Comparison of ENCODE assay signal across 22 cellular contexts in genomic region chr4:122833999-122834398, GRCh38. TPM values are rescaled to one million over a fixed set of nuclear protein-coding genes. Genes with fewer than 3 reads are reported as not detected.
DNase-seq lines count a peak whose midpoint lies in the region; ATAC-seq, FAIRE-seq and TF ChIP-seq lines count a peak whose summit lies in the region.
"Had no signal": no experiment of that assay in that cellular context is flagged by ENCODE, and none has a peak within 500 bp of the region (broad histone marks: within the 10 kb centered on the region; RNA-seq: fewer than 3 reads in every experiment).

No MANE protein-coding gene starts in this region.

- peaks cover 66% of the 10 kb centered on the region for H4K20me1 ChIP-seq in SK-N-SH (ENCODE audit: insufficient read depth)

- POLR2A ChIA-PET in SK-N-SH (lab: Yijun Ruan, JAX), result no interaction called here

- no peak overlapping the region for H3K4me3 Mint-ChIP-seq in Calu3 (ENCODE audit: low read depth, unreplicated experiment)
- H3K4me3 Mint-ChIP-seq: CD8-positive, alpha-beta memory T cell had no signal

- ATAC-seq in SK-N-SH treated with all-trans-retinoic acid at 6 μM for 48 hours, result 0 out of 3 replicates have a peak, but pooled peaks have one; percentile 10
- ATAC-seq: HCT116 had no signal

- no peak for TF ChIP-seq RAD21 in SK-N-SH (IDR thresholded peaks at IDR 0.05; ENCODE audit: low read length)

- FAIRE-seq in GM12892 (lab: Jason Lieb, UNC), result no peak
- FAIRE-seq: GM19239, HTR-8/SVneo had no signal

- no peak for DNase-seq in SK-N-SH
- DNase-seq in dedifferentiated amniotic fluid mesenchymal stem cell (ENCODE audit: extremely low spot score), result peak; percentile 5
- no peak for DNase-seq in GM12892 (ENCODE audit: insufficient read length)
- DNase-seq in Calu3, result no peak
- DNase-seq in GF-D8 (lab: John Stamatoyannopoulos, UW), result no peak
- no peak for DNase-seq in NCI-H2029 (lab: John Stamatoyannopoulos, UW)
- DNase-seq: CD8-positive, alpha-beta memory T cell; GDM1; NCI-H1105; NCI-H2081; NCI-H2171; NCI-H345; NCI-H524 treated with DMSO at 0.1 percent for 48 hours; SHP77 had no signal

- TF ChIP-seq CTCF in SK-N-SH (IDR thresholded peaks at IDR 0.05) (no peak), Calu3 (IDR thresholded peaks at IDR 0.05; ENCODE audit: unreplicated experiment) (no peak)

- H3K9me3 ChIP-seq in SK-N-SH, result no peaks in the 10 kb centered on the region
- no peaks in the 10 kb centered on the region for H3K9me3 ChIP-seq in iPS-20b (ENCODE audit: insufficient read depth, low read depth, low read length)

- H3K36me3 Mint-ChIP-seq in Calu3 (ENCODE audit: insufficient read depth, unreplicated experiment), result no peaks in the 10 kb centered on the region
- H3K36me3 Mint-ChIP-seq: CD8-positive, alpha-beta memory T cell had no signal

- H3K9me3 Mint-ChIP-seq in Calu3 (ENCODE audit: low read depth, unreplicated experiment), result no peaks in the 10 kb centered on the region
- H3K9me3 Mint-ChIP-seq: CD8-positive, alpha-beta memory T cell had no signal

- H3K27ac ChIP-seq in SK-N-SH (ENCODE audit: low read depth in 2 of 2, low read length in 1 of 2) (no peak overlapping the region), iPS-20b (ENCODE audit: low read length) (no peak overlapping the region)
- H3K27ac ChIP-seq: 22Rv1, C4-2B, SK-N-MC had no signal

- CTCF ChIA-PET in SK-N-SH (lab: Yijun Ruan, JAX) (interaction anchor here (1.9 kb wide), 1 partner anchor 76 kb away, joined by 7 read pairs; no protein-coding TSS in a partner anchor), Calu3 (lab: Charles Lee) (no interaction called here)

- no peaks in the 10 kb centered on the region for H3K27me3 Mint-ChIP-seq in Calu3 (ENCODE audit: unreplicated experiment)

- no peak overlapping the region for H3K27ac Mint-ChIP-seq in Calu3 (ENCODE audit: unreplicated experiment)
- H3K27ac Mint-ChIP-seq: CD8-positive, alpha-beta memory T cell had no signal

- no peaks in the 10 kb centered on the region for H3K9me2 ChIP-seq in SK-N-SH

- no peak overlapping the region for H2AFZ ChIP-seq in SK-N-SH (ENCODE audit: low read depth)

- peaks cover 2 to 11% of the 10 kb centered on the region in 2 experiments; a peak in 2 of 4 replicates for H3K4me1 ChIP-seq in SK-N-SH (ENCODE audit: control insufficient read depth in 1 of 2, insufficient read depth in 2 of 2, low read depth in 1 of 2, low read length in 1 of 2)
- H3K4me1 ChIP-seq in iPS-20b (ENCODE audit: insufficient read depth, low read length), result peaks cover 58% of the 10 kb centered on the region

- H3K4me1 Mint-ChIP-seq in Calu3 (ENCODE audit: low read depth, unreplicated experiment), result peaks cover 29% of the 10 kb centered on the region
- H3K4me1 Mint-ChIP-seq: CD8-positive, alpha-beta memory T cell had no signal

- no peak for TF ChIP-seq POLR2A in GM12892 (IDR thresholded peaks at IDR 0.05; ENCODE audit: low read depth, low read length)

- WGBS in SK-N-SH (ENCODE audit: low lambda C conversion rate), result 84% methylated on average over 4 of the region's 4 CpGs

- no TSS peak for BruUV-seq in Calu3 (replicated peaks; lab: Mats Ljungman, UMichigan)

- no peak overlapping the region for H3K4me3 ChIP-seq in SK-N-SH (ENCODE audit: low read depth in 2 of 2, low read length in 1 of 2)
- H3K4me3 ChIP-seq in iPS-20b (ENCODE audit: low read length), result peak overlapping the region; percentile 24; the same call in 1 of the 2 replicates
- H3K4me3 ChIP-seq: SK-N-MC had no signal

- TF ChIP-seq EP300 in SK-N-SH (IDR thresholded peaks at IDR 0.05; ENCODE audit: borderline replicate concordance in 1 of 2, low read depth in 1 of 2, low read length in 1 of 2), result no peak

- H3K36me3 ChIP-seq in SK-N-SH (replicated peaks in 1 of 2; ENCODE audit: control insufficient read depth in 1 of 2, insufficient read depth in 2 of 2, low read length in 1 of 2) (peaks cover 25 to 50% of the 10 kb centered on the region in 2 experiments), iPS-20b (ENCODE audit: insufficient read depth, low read depth, low read length) (peaks cover 75% of the 10 kb centered on the region)

- peaks cover 10% of the 10 kb centered on the region for H3F3A ChIP-seq in SK-N-SH (replicated peaks; ENCODE audit: insufficient read depth)

- no peak overlapping the region for H3K4me2 ChIP-seq in SK-N-SH

- intact Hi-C loops in Calu3 (cut with micrococcal nuclease; ENCODE audit: unreplicated experiment), result loop anchor here (5.0 to 10.0 kb wide), 2 partner anchors 61 to 67 kb away; no protein-coding TSS in a partner anchor

- H3K27me3 ChIP-seq in SK-N-SH (ENCODE audit: insufficient read depth), result no peaks in the 10 kb centered on the region
- no peaks in the 10 kb centered on the region for H3K27me3 ChIP-seq in iPS-20b (ENCODE audit: insufficient read depth, low read length)

- H3K9ac ChIP-seq in SK-N-SH, result no peak overlapping the region
- H3K9ac ChIP-seq in iPS-20b (ENCODE audit: low read depth, low read length), result no peak overlapping the region

- peaks cover 100% of the 10 kb centered on the region for H3K79me2 ChIP-seq in SK-N-SH (ENCODE audit: insufficient read depth)

TF ChIP-seq in SK-N-SH treated with all-trans-retinoic acid at 6 μM for 48 hours, 23 proteins besides CTCF, POLR2A, EP300 and RAD21:
- TF ChIP-seq ISL1 (CRISPR knock-in tag; IDR thresholded peaks at IDR 0.05) (no peak), ZNF8 (CRISPR knock-in tag; IDR thresholded peaks at IDR 0.05) (no peak), OSR1 (CRISPR knock-in tag; IDR thresholded peaks at IDR 0.05) (no peak)

TF ChIP-seq in SK-N-SH, 30 proteins besides CTCF, POLR2A, EP300 and RAD21:
- TF ChIP-seq YY1 (IDR thresholded peaks at IDR 0.05; ENCODE audit: low read depth) (no peak), GABPA (IDR thresholded peaks at IDR 0.05; ENCODE audit: low read depth) (no peak), PBX3 (IDR thresholded peaks at IDR 0.05) (no peak), FOSL2 (IDR thresholded peaks at IDR 0.05; ENCODE audit: borderline replicate concordance, low read depth) (no peak), CHD2 (IDR thresholded peaks at IDR 0.05; ENCODE audit: low read length, partially characterized antibody) (no peak), MAX (IDR thresholded peaks at IDR 0.05; ENCODE audit: low read depth) (no peak), RFX5 (IDR thresholded peaks at IDR 0.05; ENCODE audit: low read length) (no peak), GATA2 (CRISPR knock-in tag; IDR thresholded peaks at IDR 0.05) (no peak), REST (IDR thresholded peaks at IDR 0.05; ENCODE audit: low read depth, low read length) (no peak), MXI1 (IDR thresholded peaks at IDR 0.05; ENCODE audit: low read depth, low read length) (no peak)

RNA-seq across cellular contexts. Expression of gene FGF2, which starts 7.4 kb away (rescaled TPM):
- polyA plus RNA-seq in SK-N-SH (2012; rRNA removed), result 11.1 and 17.0 TPM in 2 replicates
- polyA plus RNA-seq in SK-N-SH (2012; cell fraction: cytosol; rRNA removed), result 18.6 and 22.5 TPM in 2 replicates
- polyA plus RNA-seq in SK-N-SH (2012; cell fraction: nucleus; rRNA removed), result 6.7 and 18.4 TPM in 2 replicates
- 1.1 TPM for polyA plus RNA-seq in GM12892 (2012; ENCODE audit: missing spikeins)
- 33.7 and 43.6 TPM in 2 replicates for total RNA-seq in Calu3 (2022)
- polyA plus RNA-seq: CD8-positive, alpha-beta memory T cell had no signal
